ENCODE assay signal across 11 cellular contexts in the genomic region with DNA sequence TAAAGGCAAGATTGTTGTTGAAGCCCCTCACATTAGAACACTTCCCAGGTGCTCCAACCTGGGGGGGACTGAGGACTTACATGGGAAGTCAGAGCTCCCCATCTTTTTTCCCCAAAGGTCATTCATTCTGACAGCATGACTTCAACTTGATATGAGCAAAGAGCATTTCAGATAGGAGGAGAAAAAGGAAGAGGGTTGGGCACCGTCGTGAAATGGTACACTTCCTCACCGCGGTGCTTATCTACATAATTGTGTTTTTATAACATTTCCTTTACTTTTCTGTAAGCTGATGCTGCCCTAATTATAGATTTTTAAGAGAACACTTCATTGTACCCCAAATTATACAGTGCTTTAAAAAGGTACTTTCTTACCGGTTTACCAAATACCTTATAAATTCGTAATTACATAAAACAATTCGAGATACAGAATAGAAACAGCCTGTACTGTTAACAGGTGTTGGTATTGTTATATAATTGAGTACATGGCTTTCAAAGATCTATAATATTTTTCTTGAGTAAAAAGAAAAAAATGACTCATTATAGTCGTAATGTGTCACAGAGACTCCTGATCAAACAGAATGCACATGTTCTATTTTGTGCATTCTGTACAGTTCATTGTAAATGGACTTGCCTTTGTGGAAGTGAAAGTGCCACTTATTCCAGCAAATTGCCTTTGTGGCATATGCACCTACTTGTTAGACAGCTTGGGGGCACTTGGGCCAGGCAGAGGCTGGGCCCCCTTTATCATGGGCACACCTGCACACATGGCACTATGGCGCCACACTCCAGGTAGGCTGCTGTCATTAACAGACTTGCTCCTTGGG.
DNase-seq lines count a peak whose midpoint lies in the region; ATAC-seq and TF ChIP-seq lines count a peak whose summit lies in the region.
"Had no signal": no experiment of that assay in that cellular context is flagged by ENCODE, and none has a peak within 500 bp of the region (broad histone marks: within the 10 kb centered on the region; RNA-seq: fewer than 3 reads in every experiment).

No MANE protein-coding gene starts in this region.

- no peaks in the 10 kb centered on the region for H3K9me3 ChIP-seq in testis

- H3K27ac ChIP-seq in testis, result no peak overlapping the region
- H3K27ac ChIP-seq: 22Rv1 had no signal

- no peaks in the 10 kb centered on the region for H3K27me3 ChIP-seq in testis

- peak; percentile 39 to 84 (median 70) for DNase-seq in NCI-H1417 (lab: John Stamatoyannopoulos, UW)
- no peak for DNase-seq in NCI-H1417 treated with DMSO at 0.1 percent for 48 hours (lab: John Stamatoyannopoulos, UW)
- DNase-seq in NCI-H774 (lab: John Stamatoyannopoulos, UW), result peak; percentile 77
- DNase-seq in fibroblast of mammary gland (ENCODE audit: low read depth), result peak; percentile 10
- no peak for DNase-seq in NCI-H446 treated with DMSO at 0.1 percent for 48 hours (lab: John Stamatoyannopoulos, UW)
- no peak for DNase-seq in testis
- DNase-seq in NCI-H446 (lab: John Stamatoyannopoulos, UW), result no peak
- DNase-seq: trophoblast cell had no signal

- WGBS in testis, 2 donors, result 80 to 83% methylated on average over 9 of the region's 9 CpGs

- no peaks in the 10 kb centered on the region for H3K4me1 ChIP-seq in testis

- intact Hi-C loops in testis (cut with DNase I; ENCODE audit: low total_unique reads), result no loop called here

- H3K36me3 ChIP-seq in testis (ENCODE audit: low read depth, missing control alignments), result no peaks in the 10 kb centered on the region

- H3K4me3 ChIP-seq in fibroblast of mammary gland (ENCODE audit: control insufficient read depth, low read depth, low read length) (no peak overlapping the region), testis (no peak overlapping the region)

- peak; percentile 23 for ATAC-seq in HG02938 (IDR thresholded peaks at IDR 0.05; ENCODE audit: unreplicated experiment)
- ATAC-seq: Panc1 had no signal

- TF ChIP-seq CTCF in fibroblast of mammary gland (conservative IDR thresholded peaks at IDR 0.05; ENCODE audit: control insufficient read depth, insufficient read depth, low read depth, low read length) (no peak), testis (IDR thresholded peaks at IDR 0.05) (no peak)

- no peak for TF ChIP-seq POLR2A in testis (IDR thresholded peaks at IDR 0.05)

Comparison
In these comparisons a context has a peak if more than half of its experiments do, and no peak if none do; other contexts are left out.
1. DNase-seq: peak in NCI-H1417 (3 of 3), NCI-H774 (single experiment) and fibroblast of mammary gland (single experiment); none in NCI-H1417 treated with DMSO at 0.1 percent for 48 hours (single experiment), NCI-H446 treated with DMSO at 0.1 percent for 48 hours (single experiment), testis (single experiment) and NCI-H446 (0 of 2).